In genomic region chr15:74726774-74727164, GRCh38 we compare ENCODE assay signal across 9 cellular contexts. TPM values are rescaled to one million over a fixed set of nuclear protein-coding genes. Genes with fewer than 3 reads are reported as not detected.
DNase-seq lines count a peak whose midpoint lies in the region; ATAC-seq and TF ChIP-seq lines count a peak whose summit lies in the region.
"Had no signal": no experiment of that assay in that cellular context is flagged by ENCODE, and none has a peak within 500 bp of the region (broad histone marks: within the 10 kb centered on the region; RNA-seq: fewer than 3 reads in every experiment).

No MANE protein-coding gene starts in this region.

- peak overlapping the region; percentile 51 for H3K4me3 ChIP-seq in GM12875 (ENCODE audit: low read depth, low read length)
- H3K4me3 ChIP-seq in WERI-Rb-1 (ENCODE audit: low read depth, low read length) = peak overlapping the region; percentile 69; the same call in 1 of the 2 replicates
- H3K4me3 ChIP-seq in foreskin fibroblast (ENCODE audit: low read depth in 1 of 2, low read length in 2 of 2) = peak overlapping the region; percentile 37 to 44
- peak overlapping the region; percentile 49 for H3K4me3 ChIP-seq in skeletal muscle cell (ENCODE audit: low read depth, low read length)
- peak overlapping the region in 1 of 3 donors; percentile 55 for H3K4me3 ChIP-seq in thyroid gland (replicated peaks in 1 of 3)

- TF ChIP-seq CTCF in GM12875 (IDR thresholded peaks at IDR 0.05; ENCODE audit: borderline replicate concordance, insufficient read depth, low read depth, low read length) = no peak
- no peak for TF ChIP-seq CTCF in WERI-Rb-1 (IDR thresholded peaks at IDR 0.05; ENCODE audit: low read depth, low read length)
- TF ChIP-seq CTCF in foreskin fibroblast (IDR thresholded peaks at IDR 0.05; ENCODE audit: low read depth, low read length) = no peak
- TF ChIP-seq CTCF in thyroid gland (IDR thresholded peaks at IDR 0.05) = no peak

- H3K27ac ChIP-seq in WERI-Rb-1 (no peak overlapping the region), thyroid gland (no peak overlapping the region)

- no peak for TF ChIP-seq POLR2A in thyroid gland (IDR thresholded peaks at IDR 0.05)

- peaks cover 14 to 21% of the 10 kb centered on the region in 2 donors for H3K4me1 ChIP-seq in thyroid gland

- intact Hi-C loops in thyroid gland (cut with DNase I) = no loop called here

- WGBS in thyroid gland, 2 donors = 71 to 72% methylated on average over 24 of the region's 24 CpGs

- no peaks in the 10 kb centered on the region for H3K9me3 ChIP-seq in WERI-Rb-1 (ENCODE audit: severe bottlenecking)
- no peaks in the 10 kb centered on the region for H3K9me3 ChIP-seq in thyroid gland

- ATAC-seq in GM19035 (IDR thresholded peaks at IDR 0.05; ENCODE audit: unreplicated experiment) (no peak), GM19397 (IDR thresholded peaks at IDR 0.05; ENCODE audit: unreplicated experiment) (no peak)

- DNase-seq in WERI-Rb-1 (no peak), foreskin fibroblast (no peak), skeletal muscle cell (ENCODE audit: low read depth) (no peak), hypothalamus (lab: John Stamatoyannopoulos, UW) (no peak), thyroid gland (no peak)

- H3K27me3 ChIP-seq in WERI-Rb-1 (ENCODE audit: insufficient read depth, low read depth, severe bottlenecking) = no peaks in the 10 kb centered on the region
- no peaks in the 10 kb centered on the region for H3K27me3 ChIP-seq in thyroid gland

- no peaks in the 10 kb centered on the region for H3K36me3 ChIP-seq in WERI-Rb-1
- no peaks in the 10 kb centered on the region for H3K36me3 ChIP-seq in thyroid gland

RNA-seq across cellular contexts. Expression of gene CYP1A1, which starts 1.4 kb away (rescaled TPM):
- under 1 TPM in 2 of 4 donors, not detected in 2; 0.54 to 0.78 TPM for total RNA-seq in thyroid gland

RNA-seq across cellular contexts. Expression of gene CYP1A2, which starts 21.9 kb away (rescaled TPM):
- 1 to 10 TPM; 1.3 to 9.9 (median 2.9) TPM for total RNA-seq in thyroid gland
- total RNA-seq: M059J had no signal

RNA-seq across cellular contexts. Expression of gene EDC3, which starts 30.9 kb away (rescaled TPM):
- 10 to 100 TPM; 16.3 to 64.7 (median 25.7) TPM for total RNA-seq in thyroid gland

RNA-seq across cellular contexts. Expression of gene CSK, which starts 55.1 kb away (rescaled TPM):
- 10 to 100 TPM; 18.2 to 24.3 (median 20.3) TPM for total RNA-seq in thyroid gland
